ENCODE assay signal across 8 cellular contexts in the genomic region with DNA sequence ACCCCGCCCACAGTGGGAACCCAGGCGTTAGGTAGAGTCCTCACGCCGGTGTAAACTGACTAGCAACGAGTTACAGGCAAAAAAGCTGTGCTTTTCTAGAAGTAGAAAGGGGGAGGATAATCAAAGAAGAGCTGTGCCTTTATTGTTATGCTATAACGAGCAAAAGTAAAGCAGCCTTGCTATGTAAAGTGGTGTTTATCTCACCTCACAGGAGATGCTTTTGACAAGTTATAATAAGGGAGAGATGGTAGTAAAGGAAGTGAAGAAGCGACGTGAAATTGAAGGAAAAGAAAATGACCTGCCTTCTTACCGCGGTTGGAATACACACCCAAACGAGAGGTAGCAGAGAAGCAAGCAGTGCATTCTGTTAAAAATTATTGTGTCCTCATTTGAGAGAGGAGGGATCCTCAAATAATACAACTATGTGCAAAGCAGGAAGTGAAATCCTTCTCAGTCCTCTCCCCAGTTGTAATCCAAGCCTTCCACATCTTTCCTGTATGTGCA. TPM values are rescaled to one million over a fixed set of nuclear protein-coding genes. Genes with fewer than 3 reads are reported as not detected.
DNase-seq lines count a peak whose midpoint lies in the region; ATAC-seq and TF ChIP-seq lines count a peak whose summit lies in the region.

No MANE protein-coding gene starts in this region.

- no peak for TF ChIP-seq CTCF in body of pancreas (IDR thresholded peaks at IDR 0.05)

- no peak for ATAC-seq in body of pancreas
- ATAC-seq in aorta (ENCODE audit: low FRiP score), result peak; percentile 9
- no peak for ATAC-seq in HG02759 (IDR thresholded peaks at IDR 0.05; ENCODE audit: unreplicated experiment)

- H2BK12ac ChIP-seq in mesenchymal stem cell (ENCODE audit: low read length in 2 of 2), result no peak overlapping the region

- H2BK15ac ChIP-seq in mesenchymal stem cell (ENCODE audit: low read depth, poor library complexity, severe bottlenecking), result no peak overlapping the region

- H3K27ac ChIP-seq in KOPT-K1 (ENCODE audit: low read depth, low read length, poor library complexity, severe bottlenecking) (peak overlapping the region; percentile 95), body of pancreas (peak overlapping the region; percentile 91 to 97 (median 95)), mesenchymal stem cell (ENCODE audit: low read length, poor library complexity, severe bottlenecking) (peak overlapping the region; percentile 97), aorta (ENCODE audit: low read depth in 1 of 2, low read length in 2 of 2) (no peak overlapping the region)

- peak overlapping the region; percentile 13 for H3K4me2 ChIP-seq in mesenchymal stem cell (ENCODE audit: low read length, poor library complexity, severe bottlenecking)

- peaks cover 21% of the 10 kb centered on the region for H3K4me1 ChIP-seq in body of pancreas
- no peaks in the 10 kb centered on the region for H3K4me1 ChIP-seq in mesenchymal stem cell (ENCODE audit: control insufficient read depth, insufficient read depth, low read depth, low read length)
- H3K4me1 ChIP-seq in aorta (ENCODE audit: control insufficient read depth in 1 of 2, insufficient read depth in 2 of 2, low read length in 2 of 2), result peaks cover 0 to 7% of the 10 kb centered on the region in 2 donors

- H3K4me3 Mint-ChIP-seq in activated naive CD4-positive, alpha-beta T cell treated with anti-CD3 and anti-CD28 coated beads for 36 hours, result peak overlapping the region; percentile 96

- no peak overlapping the region for H4K91ac ChIP-seq in mesenchymal stem cell (ENCODE audit: low read length)

- peak overlapping the region; percentile 100 for H3K9ac ChIP-seq in mesenchymal stem cell (ENCODE audit: low read length)

- peaks cover 30% of the 10 kb centered on the region for H3K36me3 Mint-ChIP-seq in activated naive CD4-positive, alpha-beta T cell treated with anti-CD3 and anti-CD28 coated beads for 36 hours (ENCODE audit: low read depth)

- peak overlapping the region; percentile 44 to 87 for H3K4me3 ChIP-seq in body of pancreas
- H3K4me3 ChIP-seq in mesenchymal stem cell (ENCODE audit: insufficient read depth in 1 of 2, low read depth in 1 of 2, low read length in 2 of 2), result peak overlapping the region; percentile 87 to 92
- peak overlapping the region; percentile 88 to 96 for H3K4me3 ChIP-seq in aorta (ENCODE audit: low read length in 2 of 2)

- H3K4ac ChIP-seq in mesenchymal stem cell (ENCODE audit: low read depth in 1 of 2, low read length in 2 of 2), result peak overlapping the region in 1 of 2 experiments; percentile 44

- 1% methylated on average over 11 of the region's 11 CpGs for WGBS in body of pancreas, 2 donors
- WGBS in mesenchymal stem cell, result under 1% methylated on average over 11 of the region's 11 CpGs
- 1% methylated on average over 11 of the region's 11 CpGs for WGBS in aorta, 2 donors

- H3K27me3 ChIP-seq in body of pancreas (no peaks in the 10 kb centered on the region), mesenchymal stem cell (ENCODE audit: control insufficient read depth in 1 of 2, insufficient read depth in 1 of 2, low read length in 2 of 2) (no peaks in the 10 kb centered on the region), aorta (ENCODE audit: control insufficient read depth in 1 of 2, insufficient read depth in 2 of 2, low read length in 1 of 2) (no peaks in the 10 kb centered on the region)

- H3K36me3 ChIP-seq in KOPT-K1 (ENCODE audit: insufficient read depth, low read length) (peaks cover 35% of the 10 kb centered on the region), body of pancreas (replicated peaks in 1 of 2; ENCODE audit: insufficient read depth in 1 of 2, low read depth in 2 of 2) (peaks cover 0 to 3% of the 10 kb centered on the region in 2 donors), mesenchymal stem cell (ENCODE audit: control insufficient read depth in 1 of 2, insufficient read depth in 2 of 2, low read depth in 1 of 2, low read length in 2 of 2) (peaks cover 0 to 26% of the 10 kb centered on the region in 2 experiments), aorta (ENCODE audit: control insufficient read depth in 1 of 2, insufficient read depth in 2 of 2, low read length in 1 of 2) (no peaks in the 10 kb centered on the region)

- H2AK5ac ChIP-seq in mesenchymal stem cell (ENCODE audit: low read length, severe bottlenecking), result no peak overlapping the region

- no peaks in the 10 kb centered on the region for H3K9me3 Mint-ChIP-seq in activated naive CD4-positive, alpha-beta T cell treated with anti-CD3 and anti-CD28 coated beads for 36 hours

- no peak overlapping the region for H2BK5ac ChIP-seq in mesenchymal stem cell (ENCODE audit: low read depth, low read length, poor library complexity, severe bottlenecking)

- peaks cover 9% of the 10 kb centered on the region for H3K79me1 ChIP-seq in mesenchymal stem cell (replicated peaks; ENCODE audit: low read length, poor library complexity, severe bottlenecking)

- no peak for DNase-seq in activated naive CD4-positive, alpha-beta T cell treated with anti-CD3 and anti-CD28 coated beads for 36 hours
- DNase-seq in activated naive CD4-positive, alpha-beta T cell treated with anti-CD3 and anti-CD28 coated beads, Interleukin-2, amount 50 U/mL, for 16 hours, result no peak
- no peak for DNase-seq in body of pancreas
- no peak for DNase-seq in mesenchymal stem cell
- no peak for DNase-seq in aorta
- DNase-seq in SKM-1 (lab: John Stamatoyannopoulos, UW; ENCODE audit: unreplicated experiment), result no peak

- no peak overlapping the region for H2AFZ ChIP-seq in mesenchymal stem cell (ENCODE audit: low read depth, low read length)

- TF ChIP-seq POLR2A in body of pancreas (IDR thresholded peaks at IDR 0.05), result no peak

- H3K4me1 Mint-ChIP-seq in activated naive CD4-positive, alpha-beta T cell treated with anti-CD3 and anti-CD28 coated beads for 36 hours (ENCODE audit: low read depth), result peaks cover 53% of the 10 kb centered on the region

- H4K8ac ChIP-seq in mesenchymal stem cell (ENCODE audit: low read length), result no peak overlapping the region

- H3K27ac Mint-ChIP-seq in activated naive CD4-positive, alpha-beta T cell treated with anti-CD3 and anti-CD28 coated beads for 36 hours, result peak overlapping the region; percentile 99

- H3K23ac ChIP-seq in mesenchymal stem cell (ENCODE audit: low read length in 2 of 2), result no peak overlapping the region

- H3K27me3 Mint-ChIP-seq in activated naive CD4-positive, alpha-beta T cell treated with anti-CD3 and anti-CD28 coated beads for 36 hours (ENCODE audit: low read depth), result no peaks in the 10 kb centered on the region

- H3K9me3 ChIP-seq in KOPT-K1 (ENCODE audit: insufficient read depth, low read length, poor library complexity, severe bottlenecking) (no peaks in the 10 kb centered on the region), body of pancreas (no peaks in the 10 kb centered on the region), mesenchymal stem cell (ENCODE audit: control insufficient read depth, low read length) (no peaks in the 10 kb centered on the region), aorta (ENCODE audit: control insufficient read depth, low read length) (no peaks in the 10 kb centered on the region)

- H2BK120ac ChIP-seq in mesenchymal stem cell (ENCODE audit: low read depth, low read length), result no peak overlapping the region

- intact Hi-C loops in activated naive CD4-positive, alpha-beta T cell treated with anti-CD3 and anti-CD28 coated beads for 36 hours (cut with micrococcal nuclease), result loop anchor here (2.0 to 10.0 kb wide), 4 partner anchors 69 to 1449 kb away; partner anchors contain the start of genes MARCHF7 and RBMS1
- intact Hi-C loops in body of pancreas (cut with DNase I), result no loop called here
- intact Hi-C loops in aorta (cut with DNase I), result loop anchor here in 1 of 2 donors (5.0 kb wide), 1 partner anchor 39 kb away; no protein-coding TSS in a partner anchor

- CTCF ChIA-PET in activated naive CD4-positive, alpha-beta T cell treated with anti-CD3 and anti-CD28 coated beads for 36 hours (lab: Charles Lee), result interaction anchor here (0.7 to 1.0 kb wide), 2 partner anchors 72 to 83 kb away, joined by 3 read pairs; no protein-coding TSS in a partner anchor

- no peak overlapping the region for H3K14ac ChIP-seq in mesenchymal stem cell (ENCODE audit: low read length in 2 of 2)

- H3K18ac ChIP-seq in mesenchymal stem cell (ENCODE audit: low read depth in 1 of 2, low read length in 2 of 2), result peak overlapping the region in 1 of 2 experiments; percentile 61

RNA-seq across cellular contexts. Expression of gene TANK, which starts 0.9 kb away (rescaled TPM):
- 10 to 100 TPM; 48.6 to 50.4 TPM for total RNA-seq in activated naive CD4-positive, alpha-beta T cell treated with anti-CD3 and anti-CD28 coated beads for 36 hours
- total RNA-seq in body of pancreas (10 to 100 TPM; 28.5 to 40.2 TPM), aorta (10 to 100 TPM; 57.7 to 76.9 TPM)
- polyA plus RNA-seq in mesenchymal stem cell (2013, experiment 1 of 2), result 50.9 TPM
- polyA plus RNA-seq in mesenchymal stem cell (2013, experiment 2 of 2), result 56.2 TPM
- 10 to 100 TPM; 33.1 to 39.3 TPM for polyA plus RNA-seq in aorta

Comparison
In these comparisons a context has a peak if more than half of its experiments do, and no peak if none do; other contexts are left out.
1. H3K27ac ChIP-seq: peak in KOPT-K1 (single experiment), body of pancreas (4 of 4) and mesenchymal stem cell (single experiment); none in aorta (0 of 2).
2. Peak in every context shown above with its lines, with median percentiles within 50 percentile points of each other: H3K4me3 ChIP-seq.